In genomic region chr6:89008299-89008698, GRCh38 we compare ENCODE assay signal across 22 cellular contexts. TPM values are rescaled to one million over a fixed set of nuclear protein-coding genes. Genes with fewer than 3 reads are reported as not detected.
DNase-seq lines count a peak whose midpoint lies in the region; ATAC-seq, FAIRE-seq and TF ChIP-seq lines count a peak whose summit lies in the region.
"Had no signal": no experiment of that assay in that cellular context is flagged by ENCODE, and none has a peak within 500 bp of the region (broad histone marks: within the 10 kb centered on the region; RNA-seq: fewer than 3 reads in every experiment).

No MANE protein-coding gene starts in this region.

- CTCF ChIA-PET in MCF 10A (lab: Yijun Ruan, JAX): no interaction called here

- no peaks in the 10 kb centered on the region for H4K20me1 ChIP-seq in astrocyte (ENCODE audit: insufficient read depth, low read length)

- H3K4me1 Mint-ChIP-seq in MCF 10A (ENCODE audit: insufficient read depth, unreplicated experiment) (peaks cover 5% of the 10 kb centered on the region), astrocyte (ENCODE audit: low read depth, unreplicated experiment) (peaks cover 8% of the 10 kb centered on the region)

- DNase-seq in breast epithelium (ENCODE audit: low spot score in 2 of 2) (no peak), MCF 10A (ENCODE audit: unreplicated experiment) (no peak), astrocyte (ENCODE audit: low read depth) (no peak), lower lobe of right lung (no peak), upper lobe of right lung (no peak)
- DNase-seq: activated CD4-positive, alpha-beta T cell treated with anti-CD3 and anti-CD28 coated beads for 36 hours; activated effector memory CD4-positive, alpha-beta T cell treated with anti-CD3 and anti-CD28 coated beads, Interleukin-2, amount 50 U/mL, for 16 hours; aorta; GOT3; Karpas-422; left colon; NCI-H1694 treated with DMSO at 0.1 percent for 48 hours; retina; SJCRH30; stimulated activated CD4-positive, alpha-beta T cell treated with anti-CD3 and anti-CD28 coated beads, Interleukin-15, amount 100 ng/mL, for 24 hours; stimulated activated naive CD4-positive, alpha-beta T cell treated with Interleukin-2 at 50 U/mL for 16 hours had no signal

- H3K9me3 ChIP-seq in breast epithelium (no peaks in the 10 kb centered on the region), astrocyte (ENCODE audit: insufficient read depth, low read depth, low read length) (no peaks in the 10 kb centered on the region), lower lobe of right lung (no peaks in the 10 kb centered on the region), upper lobe of right lung (no peaks in the 10 kb centered on the region)
- H3K9me3 ChIP-seq: SJCRH30 had no signal

- intact Hi-C loops in breast epithelium (cut with DNase I; ENCODE audit: low total_unique reads) (no loop called here), MCF 10A (cut with micrococcal nuclease) (no loop called here), lower lobe of right lung (cut with DNase I) (no loop called here), upper lobe of right lung (cut with DNase I) (no loop called here)

- H3K27ac ChIP-seq in breast epithelium (peak overlapping the region; percentile 23 to 63), astrocyte (ENCODE audit: low read depth, low read length) (no peak overlapping the region), lower lobe of right lung (peak overlapping the region; percentile 43), upper lobe of right lung (peak overlapping the region; percentile 0)
- H3K27ac ChIP-seq: C4-2B, SJCRH30 had no signal

- H3K4me1 ChIP-seq in breast epithelium: no peaks in the 10 kb centered on the region
- H3K4me1 ChIP-seq in astrocyte (ENCODE audit: insufficient read depth, low read length): no peaks in the 10 kb centered on the region
- peaks cover 15% of the 10 kb centered on the region for H3K4me1 ChIP-seq in lower lobe of right lung
- H3K4me1 ChIP-seq in upper lobe of right lung: peaks cover 15% of the 10 kb centered on the region
- H3K4me1 ChIP-seq: SJCRH30 had no signal

- H3K36me3 Mint-ChIP-seq in MCF 10A (ENCODE audit: insufficient read depth, unreplicated experiment): peaks cover 4% of the 10 kb centered on the region
- no peaks in the 10 kb centered on the region for H3K36me3 Mint-ChIP-seq in astrocyte (ENCODE audit: low read depth, unreplicated experiment)

- H3K27me3 ChIP-seq in breast epithelium (no peaks in the 10 kb centered on the region), astrocyte (ENCODE audit: insufficient read depth, low read length) (no peaks in the 10 kb centered on the region), lower lobe of right lung (ENCODE audit: low read depth) (no peaks in the 10 kb centered on the region), upper lobe of right lung (no peaks in the 10 kb centered on the region)
- H3K27me3 ChIP-seq: SJCRH30 had no signal

- TF ChIP-seq POLR2A in breast epithelium (IDR thresholded peaks at IDR 0.05): no peak

- no peak overlapping the region for H2AFZ ChIP-seq in astrocyte (ENCODE audit: low read depth, low read length)

- peak overlapping the region; percentile 30 for H3K4me2 ChIP-seq in astrocyte (ENCODE audit: low read length)

- ATAC-seq in lower lobe of right lung: peak in 1 of 2 donors; percentile 28
- peak; percentile 37 for ATAC-seq in upper lobe of right lung
- no peak for ATAC-seq in GM21529 (IDR thresholded peaks at IDR 0.05; ENCODE audit: unreplicated experiment)
- ATAC-seq in GM18858 (IDR thresholded peaks at IDR 0.05; ENCODE audit: unreplicated experiment): no peak
- no peak for ATAC-seq in HG03520 (IDR thresholded peaks at IDR 0.05; ENCODE audit: unreplicated experiment)
- ATAC-seq: activated CD4-positive, alpha-beta T cell treated with anti-CD3 and anti-CD28 coated beads for 36 hours; left colon had no signal

- no peak for FAIRE-seq in astrocyte (lab: Jason Lieb, UNC)
- FAIRE-seq: endometrium had no signal

- H3K4me3 Mint-ChIP-seq in MCF 10A (ENCODE audit: unreplicated experiment): no peak overlapping the region
- H3K4me3 Mint-ChIP-seq in astrocyte (ENCODE audit: unreplicated experiment): no peak overlapping the region
- H3K4me3 Mint-ChIP-seq: activated CD4-positive, alpha-beta T cell treated with anti-CD3 and anti-CD28 coated beads for 36 hours; T-helper 2 cell treated with Interferon-gamma antibody and Interleukin-4, amounts not matched to agents 5 μg/mL and 100 μg/mL, for 36 hours had no signal

- BruUV-seq in MCF 10A (replicated peaks; lab: Mats Ljungman, UMichigan): no TSS peak

- H3K27me3 Mint-ChIP-seq in MCF 10A (ENCODE audit: insufficient read depth, unreplicated experiment): no peaks in the 10 kb centered on the region
- no peaks in the 10 kb centered on the region for H3K27me3 Mint-ChIP-seq in astrocyte (ENCODE audit: low read depth, unreplicated experiment)
- H3K27me3 Mint-ChIP-seq: activated CD4-positive, alpha-beta T cell treated with anti-CD3 and anti-CD28 coated beads for 36 hours had no signal

- H3K36me3 ChIP-seq in breast epithelium: no peaks in the 10 kb centered on the region
- no peaks in the 10 kb centered on the region for H3K36me3 ChIP-seq in astrocyte (ENCODE audit: insufficient read depth, low read length)
- H3K36me3 ChIP-seq in lower lobe of right lung: no peaks in the 10 kb centered on the region
- no peaks in the 10 kb centered on the region for H3K36me3 ChIP-seq in upper lobe of right lung
- H3K36me3 ChIP-seq: SJCRH30 had no signal

- H3K27ac Mint-ChIP-seq in MCF 10A (ENCODE audit: low read depth, unreplicated experiment): no peak overlapping the region
- H3K27ac Mint-ChIP-seq in astrocyte (ENCODE audit: unreplicated experiment): no peak overlapping the region
- H3K27ac Mint-ChIP-seq: activated CD4-positive, alpha-beta T cell treated with anti-CD3 and anti-CD28 coated beads for 36 hours; T-helper 2 cell treated with Interferon-gamma antibody and Interleukin-4, amounts not matched to agents 5 μg/mL and 100 μg/mL, for 36 hours had no signal

- no peaks in the 10 kb centered on the region for H3K79me2 ChIP-seq in astrocyte (ENCODE audit: insufficient read depth, low read length)

- peak overlapping the region in 2 of 3 donors; percentile 16 to 30 for H3K4me3 ChIP-seq in breast epithelium
- no peak overlapping the region for H3K4me3 ChIP-seq in astrocyte (ENCODE audit: insufficient read depth, low read depth, low read length)
- peak overlapping the region; percentile 38 for H3K4me3 ChIP-seq in lower lobe of right lung
- peak overlapping the region; percentile 36 for H3K4me3 ChIP-seq in upper lobe of right lung

- TF ChIP-seq CTCF in breast epithelium (IDR thresholded peaks at IDR 0.05) (no peak), MCF 10A (IDR thresholded peaks at IDR 0.05; ENCODE audit: unreplicated experiment) (no peak), astrocyte (IDR thresholded peaks at IDR 0.05; ENCODE audit: insufficient read depth, low read depth, low read length) (no peak), lower lobe of right lung (IDR thresholded peaks at IDR 0.05) (no peak), upper lobe of right lung (IDR thresholded peaks at IDR 0.05) (no peak)

- no peak overlapping the region for H3K9ac ChIP-seq in astrocyte (ENCODE audit: low read length)

- POLR2A ChIA-PET in MCF 10A (lab: Yijun Ruan, JAX): no interaction called here

- H3K9me3 Mint-ChIP-seq in MCF 10A (ENCODE audit: unreplicated experiment) (no peaks in the 10 kb centered on the region), astrocyte (ENCODE audit: unreplicated experiment) (no peaks in the 10 kb centered on the region)
- H3K9me3 Mint-ChIP-seq: T-helper 2 cell treated with Interferon-gamma antibody and Interleukin-4, amounts not matched to agents 5 μg/mL and 100 μg/mL, for 36 hours had no signal

RNA-seq across cellular contexts. Expression of gene RNGTT, which starts 44.9 kb away (rescaled TPM):
- total RNA-seq in breast epithelium: 10 to 100 TPM in 2 of 3 donors, 1 to 10 TPM in 1; 9.1 to 30.3 (median 22.6) TPM
- total RNA-seq in MCF 10A (2022): 14.6 and 20.6 TPM in 2 replicates
- 16.0 and 16.4 TPM in 2 replicates for total RNA-seq in astrocyte
- 11.4 TPM for total RNA-seq in lower lobe of right lung
- total RNA-seq in upper lobe of right lung: 12.3 TPM
